ENCODE assay signal across 35 cellular contexts in the genomic region with DNA sequence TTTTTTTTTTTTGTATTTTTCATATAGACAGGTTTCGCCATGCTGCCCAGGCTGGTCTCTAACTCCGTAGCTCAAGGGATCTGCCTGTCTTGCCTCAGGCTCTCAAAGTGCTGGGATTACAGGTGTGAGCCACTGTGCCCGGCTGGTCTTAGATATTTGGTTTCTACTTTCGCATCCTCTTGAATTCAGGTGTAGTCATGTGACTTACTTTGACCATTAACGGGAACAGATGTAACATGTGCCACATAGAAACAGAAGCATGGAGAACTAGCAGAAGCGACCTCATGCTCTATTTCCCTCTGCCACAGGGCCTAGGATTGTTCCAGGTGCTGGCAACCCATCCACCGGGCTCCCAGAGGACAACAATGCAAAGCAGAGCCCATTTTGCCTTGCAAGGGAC.
DNase-seq lines count a peak whose midpoint lies in the region; ATAC-seq, FAIRE-seq and TF ChIP-seq lines count a peak whose summit lies in the region.
"Had no signal": no experiment of that assay in that cellular context is flagged by ENCODE, and none has a peak within 500 bp of the region (broad histone marks: within the 10 kb centered on the region; RNA-seq: fewer than 3 reads in every experiment).

No MANE protein-coding gene starts in this region.

- no peak for TF ChIP-seq CTCF in HepG2 (CRISPR knock-in tag; IDR thresholded peaks at IDR 0.05)
- no peak for TF ChIP-seq CTCF in right lobe of liver (IDR thresholded peaks at IDR 0.05)
- TF ChIP-seq CTCF in MM.1S (IDR thresholded peaks at IDR 0.05; ENCODE audit: low read length) = no peak
- no peak for TF ChIP-seq CTCF in K562 (IDR thresholded peaks at IDR 0.05 in 2 of 3, conservative IDR thresholded peaks at IDR 0.05 in 1 of 3; ENCODE audit: insufficient read depth in 2 of 3, low read depth in 1 of 3, low read length in 3 of 3)

- H3K36me3 ChIP-seq in HepG2 (replicated peaks in 1 of 2; ENCODE audit: control insufficient read depth in 1 of 2, insufficient read depth in 2 of 2, low read length in 2 of 2) = no peaks in the 10 kb centered on the region
- H3K36me3 ChIP-seq in right lobe of liver = no peaks in the 10 kb centered on the region
- no peaks in the 10 kb centered on the region for H3K36me3 ChIP-seq in MM.1S (replicated peaks; ENCODE audit: insufficient read depth, low read length)
- no peaks in the 10 kb centered on the region for H3K36me3 ChIP-seq in K562 (ENCODE audit: control insufficient read depth, insufficient read depth, low read length)
- H3K36me3 ChIP-seq: BE2C; BLaER1; BLaER1 treated with 17β-estradiol and CSF1 and Interleukin-3, amounts not matched to agents 10 nM and 100 nM had no signal

- no TSS peak for BruUV-seq in HepG2 (replicated peaks; lab: Mats Ljungman, UMichigan)
- no TSS peak for BruUV-seq in K562 (replicated peaks; lab: Mats Ljungman, UMichigan)

- POLR2A ChIA-PET in HepG2 (lab: Yijun Ruan, JAX) = no interaction called here
- POLR2A ChIA-PET in K562 (lab: Yijun Ruan, JAX) = interaction anchor here (0.6 kb wide), 1 partner anchor 58 kb away, joined by 3 read pairs; no protein-coding TSS in a partner anchor

- H3F3A ChIP-seq in MM.1S (ENCODE audit: insufficient read depth, low read length) = no peaks in the 10 kb centered on the region

- no peaks in the 10 kb centered on the region for H4K20me1 ChIP-seq in HepG2 (ENCODE audit: insufficient read depth, low read length)
- no peaks in the 10 kb centered on the region for H4K20me1 ChIP-seq in MM.1S (ENCODE audit: insufficient read depth, low read length)
- H4K20me1 ChIP-seq in K562 (replicated peaks; ENCODE audit: control insufficient read depth, insufficient read depth, low read length) = no peaks in the 10 kb centered on the region
- H4K20me1 ChIP-seq: BLaER1; BLaER1 treated with 17β-estradiol and CSF1 and Interleukin-3, amounts not matched to agents 10 nM and 100 nM had no signal

- H3K4me2 ChIP-seq in HepG2 (ENCODE audit: low read depth, low read length) (no peak overlapping the region), MM.1S (ENCODE audit: low read depth, low read length) (no peak overlapping the region), K562 (ENCODE audit: insufficient read depth, low read length) (no peak overlapping the region)
- H3K4me2 ChIP-seq: A549; BLaER1; BLaER1 treated with 17β-estradiol and CSF1 and Interleukin-3, amounts not matched to agents 10 nM and 100 nM had no signal

- no peak overlapping the region for H2AFZ ChIP-seq in HepG2 (ENCODE audit: low read length)
- H2AFZ ChIP-seq in MM.1S (ENCODE audit: low read length) = no peak overlapping the region; the same call in 1 of the 2 replicates
- no peak overlapping the region for H2AFZ ChIP-seq in K562 (ENCODE audit: low read depth, low read length)

- TF ChIP-seq RAD21 in HepG2 (CRISPR knock-in tag; IDR thresholded peaks at IDR 0.05) (no peak), K562 (CRISPR knock-in tag; conservative IDR thresholded peaks at IDR 0.05 in 1 of 2, IDR thresholded peaks at IDR 0.05 in 1 of 2) (no peak)

- in situ Hi-C loops in HepG2 (cut with HindIII; ENCODE audit: extremely low pct_ligation_motif_present, low pct_unique_long_range_greater_than_20kb) = no loop called here
- in situ Hi-C loops in K562 (cut with MboI) = no loop called here

- H3K9me1 ChIP-seq in K562 (ENCODE audit: control insufficient read depth, insufficient read depth, low read length) = no peaks in the 10 kb centered on the region

- H3K4me1 ChIP-seq in HepG2 (ENCODE audit: insufficient read depth, low read length) = no peaks in the 10 kb centered on the region
- peaks cover 0 to 21% (median 9%) of the 10 kb centered on the region in 4 donors for H3K4me1 ChIP-seq in right lobe of liver
- peaks cover 6% of the 10 kb centered on the region; the same call in 1 of the 2 replicates for H3K4me1 ChIP-seq in MM.1S (ENCODE audit: low read length)
- no peaks in the 10 kb centered on the region for H3K4me1 ChIP-seq in K562 (replicated peaks in 1 of 2; ENCODE audit: control insufficient read depth in 2 of 2, insufficient read depth in 2 of 2, low read length in 2 of 2)
- H3K4me1 ChIP-seq: A549; BE2C; BLaER1; BLaER1 treated with 17β-estradiol and CSF1 and Interleukin-3, amounts not matched to agents 10 nM and 100 nM; Caco-2 had no signal

- H3K27ac ChIP-seq in HepG2 (ENCODE audit: extremely low read length, insufficient read depth, low read length) = no peak overlapping the region
- H3K27ac ChIP-seq in right lobe of liver = no peak overlapping the region
- no peak overlapping the region for H3K27ac ChIP-seq in MM.1S (ENCODE audit: low read length)
- no peak overlapping the region for H3K27ac ChIP-seq in K562 (ENCODE audit: extremely low read depth, low read depth, low read length)
- H3K27ac ChIP-seq: 22Rv1; A549; BLaER1; BLaER1 treated with 17β-estradiol and CSF1 and Interleukin-3, amounts not matched to agents 10 nM and 100 nM; C4-2B had no signal

- intact Hi-C loops in HepG2 (cut with micrococcal nuclease; ENCODE audit: unreplicated experiment) = no loop called here
- intact Hi-C loops in right lobe of liver (cut with DNase I) = no loop called here
- intact Hi-C loops in K562 (cut with micrococcal nuclease) = no loop called here

- H3K9ac ChIP-seq in HepG2 (ENCODE audit: insufficient read depth, low read depth, low read length) = no peak overlapping the region
- no peak overlapping the region for H3K9ac ChIP-seq in MM.1S (ENCODE audit: low read length)
- H3K9ac ChIP-seq in K562 (ENCODE audit: insufficient read depth in 1 of 2, low read depth in 2 of 2, low read length in 2 of 2) = no peak overlapping the region
- H3K9ac ChIP-seq: BLaER1; BLaER1 treated with 17β-estradiol and CSF1 and Interleukin-3, amounts not matched to agents 10 nM and 100 nM had no signal

- H3K79me2 ChIP-seq in HepG2 (ENCODE audit: insufficient read depth, low read length) (no peaks in the 10 kb centered on the region), MM.1S (ENCODE audit: low read length) (no peaks in the 10 kb centered on the region), K562 (ENCODE audit: control insufficient read depth, insufficient read depth, low read length) (no peaks in the 10 kb centered on the region)

- WGBS in HepG2 (ENCODE audit: low lambda C conversion rate) = 52% methylated on average over 7 of the region's 7 CpGs
- 80% methylated on average over 5 of the region's 7 CpGs for WGBS in right lobe of liver (ENCODE audit: insufficient coverage, low coverage, low lambda C conversion rate, missing lambda C conversion rate)
- under 1% methylated on average over 7 of the region's 7 CpGs for WGBS in K562 (ENCODE audit: insufficient coverage, low coverage, missing lambda C conversion rate)

- H3K4me3 ChIP-seq in HepG2 (replicated peaks in 1 of 3; ENCODE audit: insufficient read depth in 1 of 3, low read depth in 2 of 3, low read length in 3 of 3) (no peak overlapping the region), right lobe of liver (no peak overlapping the region), MM.1S (ENCODE audit: low read length) (no peak overlapping the region), K562 (no peak overlapping the region)
- H3K4me3 ChIP-seq: A549; BLaER1; BLaER1 treated with 17β-estradiol and CSF1 and Interleukin-3, amounts not matched to agents 10 nM and 100 nM had no signal

- CTCF ChIA-PET in HepG2 (lab: Yijun Ruan, JAX; ENCODE audit: low intra/inter-chr PET ratio, low total read pairs) = no interaction called here
- CTCF ChIA-PET in K562 (lab: Yijun Ruan, JAX; ENCODE audit: low intra/inter-chr PET ratio) = no interaction called here

- DNase-seq in HepG2 (ENCODE audit: low spot score) = no peak
- no peak for DNase-seq in right lobe of liver
- peak; percentile 60 for DNase-seq in MM.1S
- DNase-seq in RPMI8226 = peak; percentile 61
- DNase-seq in K562 (ENCODE audit: extremely low read depth in 1 of 4, low spot score in 3 of 4) = no peak
- DNase-seq in amygdala (lab: John Stamatoyannopoulos, UW) = no peak
- no peak for DNase-seq in SW480 (ENCODE audit: low spot score)
- no peak for DNase-seq in stimulated activated CD4-positive, alpha-beta T cell treated with anti-CD3 and anti-CD28 coated beads, Interleukin-2, amount 100 ng/mL, for 24 hours
- DNase-seq: 8988T; ACHN; AML-193; BE2C; C1 segment of cervical spinal cord; Caco-2; Calu3; CD4-positive, alpha-beta memory T cell; CD4-positive, alpha-beta T cell; CD4-positive, CD25-positive, alpha-beta regulatory T cell; CD8-positive, alpha-beta memory T cell; CD8-positive, alpha-beta T cell; COR-L47; DMS 273 treated with DMSO at 0.1 percent for 48 hours; DMS153; DMS53; DMS79; DMS79 treated with DMSO at 0.1 percent for 48 hours; DND-41; EL had no signal

- TF ChIP-seq POLR2A in HepG2 (IDR thresholded peaks at IDR 0.05; ENCODE audit: insufficient read depth in 1 of 2, low read depth in 2 of 2, low read length in 2 of 2) = no peak
- no peak for TF ChIP-seq POLR2A in right lobe of liver (IDR thresholded peaks at IDR 0.05)
- no peak for TF ChIP-seq POLR2A in K562 (conservative IDR thresholded peaks at IDR 0.05)

- no peaks in the 10 kb centered on the region for H3K9me2 ChIP-seq in MM.1S (replicated peaks; ENCODE audit: insufficient read depth, low read length)

- no peak for FAIRE-seq in HepG2 (lab: Jason Lieb, UNC)
- FAIRE-seq in K562 (lab: Jason Lieb, UNC) = no peak
- FAIRE-seq: A204.1, A549, D721Med had no signal

- TF ChIP-seq EP300 in HepG2 (IDR thresholded peaks at IDR 0.05; ENCODE audit: low read depth in 2 of 2, low read length in 2 of 2) = no peak
- no peak for TF ChIP-seq EP300 in HepG2 (CRISPR knock-in tag; IDR thresholded peaks at IDR 0.05; ENCODE audit: borderline replicate concordance)
- no peak for TF ChIP-seq EP300 in K562 (IDR thresholded peaks at IDR 0.05; ENCODE audit: low read length)

- ATAC-seq in HepG2 = no peak
- no peak for ATAC-seq in right lobe of liver
- no peak for ATAC-seq in K562
- ATAC-seq: A549; CD8-positive, alpha-beta T cell had no signal

- no peaks in the 10 kb centered on the region for H3K9me3 ChIP-seq in HepG2 (ENCODE audit: low read length)
- H3K9me3 ChIP-seq in right lobe of liver = no peaks in the 10 kb centered on the region
- H3K9me3 ChIP-seq in MM.1S (replicated peaks; ENCODE audit: insufficient read depth, low read length) = no peaks in the 10 kb centered on the region
- H3K9me3 ChIP-seq in K562 (replicated peaks; ENCODE audit: control insufficient read depth, insufficient read depth, low read depth, low read length) = no peaks in the 10 kb centered on the region
- H3K9me3 ChIP-seq: A549; BE2C; BLaER1; BLaER1 treated with 17β-estradiol and CSF1 and Interleukin-3, amounts not matched to agents 10 nM and 100 nM; Caco-2 had no signal

- peaks cover under 1 to 26% of the 10 kb centered on the region in 2 experiments; a peak in 2 of 5 replicates for H3K27me3 ChIP-seq in HepG2 (ENCODE audit: control insufficient read depth in 1 of 2, insufficient read depth in 2 of 2, low read length in 2 of 2)
- no peaks in the 10 kb centered on the region for H3K27me3 ChIP-seq in right lobe of liver
- no peaks in the 10 kb centered on the region for H3K27me3 ChIP-seq in MM.1S (replicated peaks; ENCODE audit: insufficient read depth, low read length)
- no peaks in the 10 kb centered on the region; a peak in 2 of 5 replicates for H3K27me3 ChIP-seq in K562 (ENCODE audit: control insufficient read depth in 2 of 2, insufficient read depth in 2 of 2, low read length in 2 of 2)
- H3K27me3 ChIP-seq: BLaER1; BLaER1 treated with 17β-estradiol and CSF1 and Interleukin-3, amounts not matched to agents 10 nM and 100 nM had no signal

TF ChIP-seq in K562, 482 proteins besides CTCF, POLR2A, EP300 and RAD21 (continues in another document):
- TF ChIP-seq ARHGAP35 (IDR thresholded peaks at IDR 0.05; ENCODE audit: partially characterized antibody) = no peak

Comparison
In these comparisons a context has a peak if more than half of its experiments do, and no peak if none do; other contexts are left out.
1. DNase-seq: peak in MM.1S (single experiment) and RPMI8226 (single experiment); none in HepG2 (single experiment), right lobe of liver (0 of 3), K562 (0 of 4), amygdala (0 of 56), SW480 (single experiment) and stimulated activated CD4-positive, alpha-beta T cell treated with anti-CD3 and anti-CD28 coated beads, Interleukin-2, amount 100 ng/mL, for 24 hours (0 of 2).